In the genomic region with DNA sequence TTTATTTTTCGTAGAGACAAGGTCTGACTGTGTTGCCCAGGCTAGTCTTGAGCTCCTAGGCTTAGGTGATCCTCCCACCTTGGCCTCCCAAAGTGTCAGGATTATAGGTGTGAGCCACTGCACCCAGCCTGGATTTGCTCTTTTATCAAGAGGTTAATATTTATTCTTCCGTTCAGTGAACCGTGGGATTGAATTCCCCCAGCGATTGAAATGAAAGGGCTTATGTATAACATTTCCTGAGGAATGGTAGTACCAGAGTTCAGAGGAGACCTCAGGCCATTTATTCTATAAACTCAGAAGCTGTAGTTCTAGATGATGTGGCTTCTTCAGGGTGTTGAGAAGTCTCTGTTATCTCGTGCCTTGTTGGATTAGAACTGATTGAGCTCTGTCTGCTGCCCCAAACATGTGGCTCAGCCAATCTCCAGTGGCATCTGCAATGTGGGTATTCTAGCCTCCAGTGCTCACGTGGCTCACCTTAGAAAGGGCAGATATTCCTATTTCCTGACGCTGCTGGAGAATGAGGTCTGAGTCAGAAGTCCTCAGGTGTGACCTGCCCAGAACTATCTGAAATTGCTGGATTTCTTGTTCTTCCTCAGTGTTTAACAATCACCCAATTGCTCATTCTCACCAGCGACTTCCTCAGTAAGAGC, we compare ENCODE assay signal across 17 cellular contexts. TPM values are rescaled to one million over a fixed set of nuclear protein-coding genes. Genes with fewer than 3 reads are reported as not detected.
A peak's percentile ranks its signal among the peaks of the same experiment; 100 is the strongest.
DNase-seq lines count a peak whose midpoint lies in the region; ATAC-seq, FAIRE-seq and TF ChIP-seq lines count a peak whose summit lies in the region.
"Had no signal": no experiment of that assay in that cellular context is flagged by ENCODE, and none has a peak within 500 bp of the region (broad histone marks: within the 10 kb centered on the region; RNA-seq: fewer than 3 reads in every experiment).

No MANE protein-coding gene starts in this region.

- H3K36me3 ChIP-seq in CD4-positive, CD25-positive, alpha-beta regulatory T cell (ENCODE audit: control insufficient read depth, insufficient read depth, low read length) = peaks cover 16% of the 10 kb centered on the region
- no peaks in the 10 kb centered on the region for H3K36me3 ChIP-seq in vagina
- H3K36me3 ChIP-seq: cardiac muscle cell had no signal

- intact Hi-C loops in dorsolateral prefrontal cortex (cut with DNase I) = no loop called here
- intact Hi-C loops in vagina (cut with DNase I) = no loop called here

- TF ChIP-seq CTCF in dorsolateral prefrontal cortex (IDR thresholded peaks at IDR 0.05 in 54 of 56, conservative IDR thresholded peaks at IDR 0.05 in 2 of 56; ENCODE audit: low read depth in 1 of 56, partially characterized antibody in 56 of 56) = no peak
- no peak for TF ChIP-seq CTCF in vagina (IDR thresholded peaks at IDR 0.05)
- no peak for TF ChIP-seq CTCF in osteocyte (IDR thresholded peaks at IDR 0.05)

- H3K4me1 ChIP-seq in CD4-positive, CD25-positive, alpha-beta regulatory T cell (ENCODE audit: control insufficient read depth, insufficient read depth, low read length, poor library complexity, severe bottlenecking) = peaks cover 45% of the 10 kb centered on the region
- peaks cover 74% of the 10 kb centered on the region for H3K4me1 ChIP-seq in vagina

- H3K4me3 ChIP-seq in CD4-positive, CD25-positive, alpha-beta regulatory T cell (ENCODE audit: low read depth, low read length) = no peak overlapping the region
- H3K4me3 ChIP-seq in dorsolateral prefrontal cortex (peak overlapping the region in 1 of 59 donors; percentile 23), vagina (no peak overlapping the region)
- H3K4me3 ChIP-seq: cardiac muscle cell, K562 had no signal

- no peaks in the 10 kb centered on the region for H3K27me3 ChIP-seq in CD4-positive, CD25-positive, alpha-beta regulatory T cell (ENCODE audit: control insufficient read depth, insufficient read depth, low read length)
- H3K27me3 ChIP-seq in dorsolateral prefrontal cortex (no peaks in the 10 kb centered on the region), vagina (no peaks in the 10 kb centered on the region)
- H3K27me3 ChIP-seq: cardiac muscle cell had no signal

- peak; percentile 78 for FAIRE-seq in RCC 7860 (lab: Jason Lieb, UNC)
- FAIRE-seq: frontal cortex, H54 had no signal

- no peaks in the 10 kb centered on the region for H3K9me3 Mint-ChIP-seq in CD4-positive, CD25-positive, alpha-beta regulatory T cell
- H3K9me3 Mint-ChIP-seq in memory B cell (no peaks in the 10 kb centered on the region), osteocyte (ENCODE audit: unreplicated experiment) (no peaks in the 10 kb centered on the region)
- H3K9me3 Mint-ChIP-seq: activated naive CD4-positive, alpha-beta T cell treated with anti-CD3 and anti-CD28 coated beads, Interleukin-2, amount 10 ng/mL, durations not matched to agents 7 days and 5 days had no signal

- H3K27ac Mint-ChIP-seq in CD4-positive, CD25-positive, alpha-beta regulatory T cell = peak overlapping the region; percentile 53 to 83 (median 72)
- peak overlapping the region; percentile 17 for H3K27ac Mint-ChIP-seq in memory B cell
- H3K27ac Mint-ChIP-seq in osteocyte (ENCODE audit: unreplicated experiment) = no peak overlapping the region
- H3K27ac Mint-ChIP-seq: activated naive CD4-positive, alpha-beta T cell treated with anti-CD3 and anti-CD28 coated beads, Interleukin-2, amount 10 ng/mL, durations not matched to agents 7 days and 5 days had no signal

- no peaks in the 10 kb centered on the region for H3K27me3 Mint-ChIP-seq in CD4-positive, CD25-positive, alpha-beta regulatory T cell
- H3K27me3 Mint-ChIP-seq in memory B cell = no peaks in the 10 kb centered on the region
- no peaks in the 10 kb centered on the region for H3K27me3 Mint-ChIP-seq in osteocyte (ENCODE audit: unreplicated experiment)
- H3K27me3 Mint-ChIP-seq: activated naive CD4-positive, alpha-beta T cell treated with anti-CD3 and anti-CD28 coated beads, Interleukin-2, amount 10 ng/mL, durations not matched to agents 7 days and 5 days had no signal

- H3K4me1 Mint-ChIP-seq in CD4-positive, CD25-positive, alpha-beta regulatory T cell = peaks cover 35 to 92% (median 67%) of the 10 kb centered on the region in 4 donors
- peaks cover 21% of the 10 kb centered on the region for H3K4me1 Mint-ChIP-seq in memory B cell
- H3K4me1 Mint-ChIP-seq in osteocyte (ENCODE audit: unreplicated experiment) = peaks cover 37% of the 10 kb centered on the region

- H3K36me3 Mint-ChIP-seq in CD4-positive, CD25-positive, alpha-beta regulatory T cell = peaks cover 22% of the 10 kb centered on the region
- peaks cover 5% of the 10 kb centered on the region for H3K36me3 Mint-ChIP-seq in memory B cell
- H3K36me3 Mint-ChIP-seq in osteocyte (ENCODE audit: unreplicated experiment) = peaks cover 2% of the 10 kb centered on the region

- no peak overlapping the region for H3K27ac ChIP-seq in CD4-positive, CD25-positive, alpha-beta regulatory T cell (ENCODE audit: insufficient read depth, low read length, poor library complexity, severe bottlenecking)
- H3K27ac ChIP-seq in dorsolateral prefrontal cortex (peak overlapping the region in 56 of 59 donors; percentile 12 to 99 (median 94)), vagina (no peak overlapping the region)
- H3K27ac ChIP-seq: cardiac muscle cell had no signal

- H3K4me3 Mint-ChIP-seq in CD4-positive, CD25-positive, alpha-beta regulatory T cell = peak overlapping the region in 1 of 4 donors; percentile 23
- H3K4me3 Mint-ChIP-seq in memory B cell (no peak overlapping the region), osteocyte (ENCODE audit: unreplicated experiment) (no peak overlapping the region)
- H3K4me3 Mint-ChIP-seq: activated naive CD4-positive, alpha-beta T cell treated with anti-CD3 and anti-CD28 coated beads, Interleukin-2, amount 10 ng/mL, durations not matched to agents 7 days and 5 days had no signal

- no peak for ATAC-seq in CD4-positive, CD25-positive, alpha-beta regulatory T cell (ENCODE audit: low read depth in 2 of 2)
- ATAC-seq in memory B cell (ENCODE audit: low read depth) = no peak
- ATAC-seq: K562, Panc1, right cardiac atrium had no signal

- DNase-seq in CD4-positive, CD25-positive, alpha-beta regulatory T cell = no peak
- DNase-seq in RCC 7860 (ENCODE audit: low spot score) (peak; percentile 73), dorsolateral prefrontal cortex (no peak), memory B cell (ENCODE audit: low spot score in 2 of 2) (no peak), NCI-H526 (lab: John Stamatoyannopoulos, UW) (no peak), AML-193 (lab: John Stamatoyannopoulos, UW) (no peak), vagina (ENCODE audit: extremely low spot score in 2 of 2) (no peak), osteocyte (ENCODE audit: extremely low spot score, unreplicated experiment) (no peak)
- DNase-seq: activated naive CD4-positive, alpha-beta T cell treated with anti-CD3 and anti-CD28 coated beads, Interleukin-2, amount 10 ng/mL, durations not matched to agents 7 days and 5 days; NCI-H2107; NCI-H774; right cardiac atrium had no signal

- no peaks in the 10 kb centered on the region for H3K9me3 ChIP-seq in CD4-positive, CD25-positive, alpha-beta regulatory T cell (ENCODE audit: control insufficient read depth in 2 of 2, low read length in 2 of 2)
- no peaks in the 10 kb centered on the region for H3K9me3 ChIP-seq in vagina

- TF ChIP-seq POLR2A in vagina (IDR thresholded peaks at IDR 0.05) = no peak

RNA-seq across cellular contexts. Expression of a gene that starts 22.5 kb away (rescaled TPM):
- total RNA-seq in CD4-positive, CD25-positive, alpha-beta regulatory T cell = 41.2 TPM
- 100 to 1,000 TPM; 104 to 145 (median 126) TPM for polyA plus RNA-seq in CD4-positive, CD25-positive, alpha-beta regulatory T cell
- total RNA-seq in dorsolateral prefrontal cortex (100 to 1,000 TPM in 32 of 120 experiments, 10 to 100 TPM in 88; 41.9 to 120 (median 90.5) TPM), vagina (52.8 TPM), osteocyte (47.2 and 47.3 TPM in 2 replicates)

RNA-seq across cellular contexts. Expression of a gene that starts 24.2 kb away (rescaled TPM):
- total RNA-seq in CD4-positive, CD25-positive, alpha-beta regulatory T cell = 40.7 TPM
- polyA plus RNA-seq in CD4-positive, CD25-positive, alpha-beta regulatory T cell = 10 to 100 TPM; 45.6 to 61.7 (median 51.6) TPM
- total RNA-seq in dorsolateral prefrontal cortex (10 to 100 TPM; 28.4 to 78.4 (median 55.8) TPM), vagina (35.6 TPM), osteocyte (55.0 and 61.4 TPM in 2 replicates)

RNA-seq across cellular contexts. Expression of a gene that starts 39.9 kb away (rescaled TPM):
- total RNA-seq in CD4-positive, CD25-positive, alpha-beta regulatory T cell = 29.8 TPM
- polyA plus RNA-seq in CD4-positive, CD25-positive, alpha-beta regulatory T cell = 10 to 100 TPM; 16.4 to 29.6 (median 20.8) TPM
- total RNA-seq in dorsolateral prefrontal cortex (100 to 1,000 TPM; 100 to 237 (median 186) TPM), vagina (13.3 TPM), osteocyte (28.5 and 28.9 TPM in 2 replicates)
- polyA plus RNA-seq: K562 had no signal

RNA-seq across cellular contexts. Expression of a gene that starts 57.5 kb away (rescaled TPM):
- 0.17 TPM for total RNA-seq in CD4-positive, CD25-positive, alpha-beta regulatory T cell
- not detected for polyA plus RNA-seq in CD4-positive, CD25-positive, alpha-beta regulatory T cell
- total RNA-seq in dorsolateral prefrontal cortex (1 to 10 TPM in 59 of 120 experiments, under 1 TPM in 61; 0.30 to 2.0 (median 1.00) TPM), vagina (not detected), osteocyte (0.08 and 0.26 TPM in 2 replicates)
- total RNA-seq: K562 had no signal
- polyA plus RNA-seq: K562 had no signal

Comparison
In these comparisons a context has a peak if more than half of its experiments do, and no peak if none do; other contexts are left out.
1. H3K27ac ChIP-seq: peak in dorsolateral prefrontal cortex (56 of 59); none in CD4-positive, CD25-positive, alpha-beta regulatory T cell (single experiment) and vagina (single experiment).